Comparison of ENCODE assay signal across 12 cellular contexts in genomic region chr4:150510176-150510875, GRCh38.
DNase-seq lines count a peak whose midpoint lies in the region; ATAC-seq and TF ChIP-seq lines count a peak whose summit lies in the region.
"Had no signal": no experiment of that assay in that cellular context is flagged by ENCODE, and none has a peak within 500 bp of the region (broad histone marks: within the 10 kb centered on the region; RNA-seq: fewer than 3 reads in every experiment).

No MANE protein-coding gene starts in this region.

- no peak overlapping the region for H2AFZ ChIP-seq in mammary epithelial cell (ENCODE audit: low read depth, low read length)

- dilution Hi-C loops in mammary epithelial cell (cut with HindIII; ENCODE audit: low sequenced_read_pairs): no loop called here

- H3K9ac ChIP-seq in mammary epithelial cell (ENCODE audit: insufficient read depth, low read length): no peak overlapping the region

- no peaks in the 10 kb centered on the region for H3K4me1 ChIP-seq in mammary epithelial cell (ENCODE audit: insufficient read depth, low read length)
- H3K4me1 ChIP-seq in stomach: no peaks in the 10 kb centered on the region

- CTCF ChIA-PET in mammary epithelial cell (lab: Charles Lee; ENCODE audit: low non-redundant PET): no interaction called here

- no peak for ATAC-seq in left colon
- no peak for ATAC-seq in GM21360 (IDR thresholded peaks at IDR 0.05; ENCODE audit: unreplicated experiment)
- no peak for ATAC-seq in GM18502 (IDR thresholded peaks at IDR 0.05; ENCODE audit: poor library complexity, unreplicated experiment)
- ATAC-seq: T-cell had no signal

- intact Hi-C loops in mammary epithelial cell (cut with micrococcal nuclease): no loop called here
- intact Hi-C loops in stomach (cut with DNase I; ENCODE audit: low total_unique reads): no loop called here
- intact Hi-C loops in left colon (cut with DNase I, micrococcal nuclease): no loop called here

- BruUV-seq in mammary epithelial cell (replicated peaks; lab: Mats Ljungman, UMichigan): TSS peak; percentile 55

- H3K4me2 ChIP-seq in mammary epithelial cell (ENCODE audit: insufficient read depth, low read depth, low read length): peak overlapping the region; percentile 48

- in situ Hi-C loops in mammary epithelial cell (cut with MboI; ENCODE audit: low sequenced_read_pairs in 2 of 2): no loop called here

- H3K36me3 ChIP-seq in mammary epithelial cell (ENCODE audit: insufficient read depth, low read length) (no peaks in the 10 kb centered on the region), stomach (no peaks in the 10 kb centered on the region)

- TF ChIP-seq POLR2A in stomach (IDR thresholded peaks at IDR 0.05): no peak

- 45% methylated on average over 5 of the region's 6 CpGs for WGBS in mammary epithelial cell (ENCODE audit: low coverage, missing lambda C conversion rate)
- WGBS in stomach, 5 donors: 53 to 69% (median 66%) methylated on average over 6 of the region's 6 CpGs

- H3K27ac ChIP-seq in mammary epithelial cell (ENCODE audit: insufficient read depth, low read depth, low read length) (peak overlapping the region; percentile 46), stomach (peak overlapping the region in 3 of 5 donors; percentile 29 to 39 (median 38))

- H3K9me3 ChIP-seq in mammary epithelial cell (replicated peaks; ENCODE audit: insufficient read depth, low read length) (no peaks in the 10 kb centered on the region), stomach (no peaks in the 10 kb centered on the region)

- no peaks in the 10 kb centered on the region for H3K79me2 ChIP-seq in mammary epithelial cell (ENCODE audit: insufficient read depth, low read length)

- TF ChIP-seq EP300 in stomach (IDR thresholded peaks at IDR 0.05): no peak

- H3K27me3 ChIP-seq in mammary epithelial cell (ENCODE audit: insufficient read depth, low read length) (no peaks in the 10 kb centered on the region), stomach (no peaks in the 10 kb centered on the region)

- TF ChIP-seq CTCF in mammary epithelial cell (conservative IDR thresholded peaks at IDR 0.05 in 1 of 2, IDR thresholded peaks at IDR 0.05 in 1 of 2; ENCODE audit: extremely low read depth in 1 of 2, insufficient read depth in 1 of 2, low read depth in 1 of 2, low read length in 2 of 2) (no peak), stomach (IDR thresholded peaks at IDR 0.05) (no peak)

- no peaks in the 10 kb centered on the region for H4K20me1 ChIP-seq in mammary epithelial cell (ENCODE audit: insufficient read depth, low read length)

- peak; percentile 63 for DNase-seq in HS-5 (ENCODE audit: low read depth)
- DNase-seq in mammary epithelial cell: peak; percentile 66
- peak; percentile 9 for DNase-seq in hepatic stellate cell (ENCODE audit: low spot score)
- DNase-seq in stomach: no peak
- DNase-seq in left colon: no peak
- DNase-seq in NCI-H82 treated with DMSO at 0.1 percent for 48 hours (lab: John Stamatoyannopoulos, UW; ENCODE audit: unreplicated experiment): no peak
- DNase-seq: H7; NCI-H1048; stimulated activated naive CD4-positive, alpha-beta T cell treated with Interleukin-2 at 50 U/mL for 16 hours; T-cell had no signal

- H3K4me3 ChIP-seq in mammary epithelial cell (replicated peaks in 1 of 3; ENCODE audit: insufficient read depth in 1 of 3, low read depth in 2 of 3, low read length in 3 of 3): peak overlapping the region in 2 of 3 experiments; percentile 9 to 20
- no peak overlapping the region for H3K4me3 ChIP-seq in stomach

Comparison
In these comparisons a context has a peak if more than half of its experiments do, and no peak if none do; other contexts are left out.
1. DNase-seq: peak in HS-5 (single experiment), mammary epithelial cell (single experiment) and hepatic stellate cell (single experiment); none in stomach (single experiment), left colon (0 of 2) and NCI-H82 treated with DMSO at 0.1 percent for 48 hours (single experiment).
2. H3K4me3 ChIP-seq: peak in mammary epithelial cell (2 of 3); none in stomach (0 of 4).